8 cellular contexts compared by ENCODE assay signal in the genomic region with DNA sequence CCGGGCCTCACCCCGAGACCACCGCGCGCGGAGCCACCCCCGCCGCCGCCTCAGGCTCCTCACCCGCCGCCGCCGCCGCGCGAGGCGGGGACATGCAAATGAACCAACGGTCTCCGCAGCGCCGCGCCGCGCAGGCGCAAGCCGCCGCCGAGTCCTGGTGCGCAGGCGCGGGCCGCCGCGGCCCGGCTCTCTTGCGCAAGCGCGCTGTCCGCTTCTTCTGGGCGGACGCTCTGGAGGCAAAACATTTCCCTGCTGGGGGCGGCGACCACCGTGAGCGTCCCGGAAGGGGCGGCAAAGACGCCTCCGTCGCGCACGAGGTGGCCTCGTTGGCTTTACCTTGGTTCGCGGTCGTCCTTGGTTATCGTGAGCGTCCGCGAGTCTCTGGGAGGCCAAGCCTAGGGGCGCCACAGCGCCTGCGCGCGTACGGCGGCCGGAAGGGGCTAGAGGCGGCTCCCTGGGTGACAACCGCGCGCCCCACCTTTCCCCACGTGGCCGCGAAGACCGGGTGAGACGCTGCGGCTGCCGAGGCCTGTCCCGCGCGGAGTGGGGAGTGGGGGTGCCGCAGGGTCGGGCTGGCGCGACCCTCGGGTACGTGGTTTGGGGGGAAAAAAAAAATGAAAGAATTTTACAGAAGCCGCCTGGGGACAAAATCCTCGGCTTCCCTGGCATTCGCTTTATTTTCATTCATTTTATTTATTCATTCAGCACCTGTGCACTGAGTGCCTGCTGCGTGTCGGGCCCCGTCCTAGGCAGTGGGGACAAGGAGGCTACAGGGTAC. TPM values are rescaled to one million over a fixed set of nuclear protein-coding genes. Genes with fewer than 3 reads are reported as not detected.
DNase-seq lines count a peak whose midpoint lies in the region; ATAC-seq and TF ChIP-seq lines count a peak whose summit lies in the region.

TSS of gene ARMC6 (plus strand) at position 178 of the 778 bp plus-strand sequence. CDS start 607 bp downstream, outside the sequence.
TSS of gene SUGP2 (minus strand) at position 92 of the 778 bp plus-strand sequence. CDS start 2,446 bp downstream, outside the sequence.

- peak within 1 kb of the TSS; percentile 93 for H2BK15ac ChIP-seq in mesenchymal stem cell (ENCODE audit: low read depth, poor library complexity, severe bottlenecking)

- H2AFZ ChIP-seq in mesenchymal stem cell (ENCODE audit: low read depth, low read length): peak within 1 kb of the TSS; percentile 88

- H3K14ac ChIP-seq in mesenchymal stem cell (ENCODE audit: low read length in 2 of 2): peak within 1 kb of the TSS; percentile 86 to 97

- H3K4me3 ChIP-seq in mesenchymal stem cell (ENCODE audit: insufficient read depth in 1 of 2, low read depth in 1 of 2, low read length in 2 of 2): peak within 1 kb of the TSS; percentile 87 to 92

- no peaks in the 10 kb centered on the region for H3K27me3 ChIP-seq in mesenchymal stem cell (ENCODE audit: control insufficient read depth in 1 of 2, insufficient read depth in 1 of 2, low read length in 2 of 2)

- peak within 1 kb of the TSS; percentile 81 to 82 for H3K4me3 Mint-ChIP-seq in effector memory CD8-positive, alpha-beta T cell

- no peak for TF ChIP-seq CTCF in GM20000 (IDR thresholded peaks at IDR 0.05; ENCODE audit: extremely low read depth, missing control alignments)

- peaks cover 45% of the 10 kb centered on the region for H3K36me3 Mint-ChIP-seq in effector memory CD8-positive, alpha-beta T cell (ENCODE audit: insufficient read depth)

- peak within 1 kb of the TSS; percentile 97 for H4K91ac ChIP-seq in mesenchymal stem cell (ENCODE audit: low read length)

- H2BK12ac ChIP-seq in mesenchymal stem cell (ENCODE audit: low read length in 2 of 2): peak within 1 kb of the TSS in 1 of 2 experiments; percentile 92

- peak within 1 kb of the TSS; percentile 75 to 99 for H3K4ac ChIP-seq in mesenchymal stem cell (ENCODE audit: low read depth in 1 of 2, low read length in 2 of 2)

- H3K23ac ChIP-seq in mesenchymal stem cell (ENCODE audit: low read length in 2 of 2): peak within 1 kb of the TSS in 1 of 2 experiments; percentile 91

- peak within 1 kb of the TSS; percentile 94 for H3K4me2 ChIP-seq in mesenchymal stem cell (ENCODE audit: low read length, poor library complexity, severe bottlenecking)

- ATAC-seq in effector memory CD8-positive, alpha-beta T cell (replicated peaks): peak; percentile 80

- no peaks in the 10 kb centered on the region for H3K27me3 Mint-ChIP-seq in effector memory CD8-positive, alpha-beta T cell

- H3K9me3 ChIP-seq in mesenchymal stem cell (ENCODE audit: control insufficient read depth, low read length): no peaks in the 10 kb centered on the region

- peaks cover 22 to 35% of the 10 kb centered on the region in 2 experiments for H3K36me3 ChIP-seq in mesenchymal stem cell (ENCODE audit: control insufficient read depth in 1 of 2, insufficient read depth in 2 of 2, low read depth in 1 of 2, low read length in 2 of 2)

- under 1% methylated on average over 83 of the region's 94 CpGs for WGBS in mesenchymal stem cell

- DNase-seq in CMK (ENCODE audit: low read depth) (peak; percentile 79), GM20000 (ENCODE audit: low spot score) (peak; percentile 99), HT-29 (ENCODE audit: low spot score) (peak; percentile 76), NOMO-1 treated with dmso at 0.1 percent for 144 hours (lab: John Stamatoyannopoulos, UW; ENCODE audit: unreplicated experiment) (peak; percentile 85), mesenchymal stem cell (peak; percentile 85)
- DNase-seq in activated CD8-positive, alpha-beta memory T cell treated with anti-CD3 and anti-CD28 coated beads for 4 hours (ENCODE audit: low read depth in 2 of 2): peak; percentile 73 to 82
- DNase-seq in effector memory CD8-positive, alpha-beta T cell: peak; percentile 86
- DNase-seq in stimulated activated CD8-positive, alpha-beta memory T cell treated with anti-CD3 and anti-CD28 coated beads, Interleukin-12 subunit alpha, Interleukin-12 subunit beta, amount 100 ng/mL, for 1 hour (ENCODE audit: low read depth): peak; percentile 80

- peak within 1 kb of the TSS; percentile 95 for H3K9ac ChIP-seq in mesenchymal stem cell (ENCODE audit: low read length)

- H3K27ac Mint-ChIP-seq in effector memory CD8-positive, alpha-beta T cell: peak within 1 kb of the TSS; percentile 86 to 87

- no peak within 1 kb of the TSS for H2AK5ac ChIP-seq in mesenchymal stem cell (ENCODE audit: low read length, severe bottlenecking)

- H2BK5ac ChIP-seq in mesenchymal stem cell (ENCODE audit: low read depth, low read length, poor library complexity, severe bottlenecking): peak within 1 kb of the TSS; percentile 98

- peaks cover 17 to 18% of the 10 kb centered on the region in 2 donors for H3K4me1 Mint-ChIP-seq in effector memory CD8-positive, alpha-beta T cell (ENCODE audit: low read depth in 2 of 2)

- peaks cover 11% of the 10 kb centered on the region for H3K4me1 ChIP-seq in mesenchymal stem cell (ENCODE audit: control insufficient read depth, insufficient read depth, low read depth, low read length)

- peak within 1 kb of the TSS; percentile 89 to 94 for H3K18ac ChIP-seq in mesenchymal stem cell (ENCODE audit: low read depth in 1 of 2, low read length in 2 of 2)

- H3K79me1 ChIP-seq in mesenchymal stem cell (replicated peaks; ENCODE audit: low read length, poor library complexity, severe bottlenecking): peaks cover 28% of the 10 kb centered on the region

- peak within 1 kb of the TSS; percentile 100 for H4K8ac ChIP-seq in mesenchymal stem cell (ENCODE audit: low read length)

- peak within 1 kb of the TSS; percentile 84 for H2BK120ac ChIP-seq in mesenchymal stem cell (ENCODE audit: low read depth, low read length)

- H3K27ac ChIP-seq in mesenchymal stem cell (ENCODE audit: low read length, poor library complexity, severe bottlenecking): peak within 1 kb of the TSS; percentile 99

- H3K9me3 Mint-ChIP-seq in effector memory CD8-positive, alpha-beta T cell: no peaks in the 10 kb centered on the region

RNA-seq across cellular contexts. Expression of gene ARMC6, which starts in this region (rescaled TPM):
- 91.3 and 110 TPM in 2 replicates for total RNA-seq in HT-29 (2014; rRNA removed; shearing (Covaris generic))
- polyA plus RNA-seq in mesenchymal stem cell (2013, experiment 1 of 2): 13.3 TPM
- polyA plus RNA-seq in mesenchymal stem cell (2013, experiment 2 of 2): 13.5 TPM

RNA-seq across cellular contexts. Expression of gene SUGP2, which starts in this region (rescaled TPM):
- total RNA-seq in HT-29 (2014; rRNA removed; shearing (Covaris generic)): 35.7 and 37.7 TPM in 2 replicates
- polyA plus RNA-seq in mesenchymal stem cell (2013, experiment 1 of 2): 45.8 TPM
- polyA plus RNA-seq in mesenchymal stem cell (2013, experiment 2 of 2): 43.4 TPM

Comparison
In these comparisons a context has a peak if more than half of its experiments do, and no peak if none do; other contexts are left out.
1. Peak in every context shown above with its lines: DNase-seq, ATAC-seq, H3K4me3 ChIP-seq and H3K27ac ChIP-seq.